Comparison of ENCODE assay signal across 8 cellular contexts in the genomic region with DNA sequence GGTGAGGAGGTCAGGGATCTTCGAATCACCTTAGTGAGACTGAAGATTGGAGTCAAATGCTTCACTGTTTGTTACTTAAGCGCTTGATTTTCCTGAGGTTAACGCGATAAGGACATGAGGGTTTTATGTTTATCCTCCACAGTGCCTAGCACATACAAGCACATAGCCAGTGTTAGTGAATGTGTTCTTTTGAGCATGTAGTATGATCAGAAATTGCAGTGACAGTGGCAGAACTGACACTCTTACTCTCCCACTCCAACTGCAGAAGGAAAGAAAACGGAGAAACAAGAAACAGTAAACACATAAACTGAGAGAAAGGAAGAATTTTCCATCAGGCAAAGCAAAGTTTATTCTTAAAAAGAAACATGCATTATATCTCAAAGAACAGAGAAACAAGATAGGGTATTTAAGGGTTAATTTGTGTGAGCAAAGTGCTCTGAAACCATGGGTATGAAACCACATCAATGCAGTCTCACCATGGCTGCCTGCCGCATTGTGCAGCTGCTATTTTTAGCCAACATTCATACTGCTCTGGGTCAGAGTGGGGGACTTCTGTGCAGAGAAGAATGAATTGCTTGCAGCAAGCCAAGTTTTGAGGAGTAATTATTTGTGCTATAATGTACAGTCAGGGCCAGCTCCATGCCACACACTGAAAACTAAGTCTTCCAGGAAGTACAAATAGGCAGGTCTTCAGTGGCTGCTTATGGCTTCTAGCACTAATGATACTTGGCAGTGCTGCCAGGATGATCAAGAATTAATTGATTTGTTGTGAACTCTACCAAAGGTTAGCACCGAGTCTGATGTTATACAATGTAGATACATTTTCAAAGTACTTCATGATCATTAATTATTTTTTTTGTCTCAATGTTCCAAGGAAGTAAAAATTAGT.
DNase-seq lines count a peak whose midpoint lies in the region; ATAC-seq and TF ChIP-seq lines count a peak whose summit lies in the region.

No MANE protein-coding gene starts in this region.

- peak; percentile 88 for DNase-seq in LHCN-M2 (ENCODE audit: low read depth)
- DNase-seq in endodermal cell: no peak
- DNase-seq in KG1 (lab: John Stamatoyannopoulos, UW): no peak
- DNase-seq in H7: no peak
- no peak for DNase-seq in foreskin keratinocyte
- no peak for DNase-seq in NCI-H1694 (lab: John Stamatoyannopoulos, UW)

- peak; percentile 97 for ATAC-seq in GM18519 (IDR thresholded peaks at IDR 0.05; ENCODE audit: low FRiP score, unreplicated experiment)
- ATAC-seq in GM21786 (IDR thresholded peaks at IDR 0.05; ENCODE audit: unreplicated experiment): peak; percentile 99
- ATAC-seq in foreskin keratinocyte: no peak

- H3K27me3 Mint-ChIP-seq in endodermal cell (ENCODE audit: insufficient read depth): no peaks in the 10 kb centered on the region

- H3K9ac ChIP-seq in endodermal cell (ENCODE audit: extremely low read depth, low read length, poor library complexity, severe bottlenecking): no peak overlapping the region

- peaks cover 32% of the 10 kb centered on the region for H3K9me3 ChIP-seq in endodermal cell (ENCODE audit: control insufficient read depth, low read length)

- peaks cover 8% of the 10 kb centered on the region for H3K4me1 Mint-ChIP-seq in endodermal cell

- H3K4me3 ChIP-seq in endodermal cell (ENCODE audit: low read length) (no peak overlapping the region), H7 (ENCODE audit: insufficient read depth, low read depth, low read length) (no peak overlapping the region)

- H3K36me3 ChIP-seq in endodermal cell (ENCODE audit: control insufficient read depth, insufficient read depth, low read length) (no peaks in the 10 kb centered on the region), H7 (replicated peaks; ENCODE audit: control insufficient read depth, insufficient read depth, low read length) (peaks cover 2% of the 10 kb centered on the region; the same call in 1 of the 2 replicates)

- no peaks in the 10 kb centered on the region for H3K27me3 ChIP-seq in endodermal cell (ENCODE audit: control insufficient read depth, insufficient read depth, low read length, poor library complexity, severe bottlenecking)
- no peaks in the 10 kb centered on the region for H3K27me3 ChIP-seq in H7 (ENCODE audit: control insufficient read depth, insufficient read depth, low read length)
- no peaks in the 10 kb centered on the region for H3K27me3 ChIP-seq in foreskin keratinocyte

- H3K4me3 Mint-ChIP-seq in endodermal cell: no peak overlapping the region

- H3K27ac Mint-ChIP-seq in endodermal cell: peak overlapping the region; percentile 8

- WGBS in endodermal cell (ENCODE audit: insufficient coverage in 1 of 2, insufficient read length in 1 of 2), 2 experiments: 44 to 93% methylated on average over 1 to 6 of the region's 7 CpGs

- H3K27ac ChIP-seq in endodermal cell (ENCODE audit: low read depth, low read length) (peak overlapping the region; percentile 59), foreskin keratinocyte (no peak overlapping the region)

- TF ChIP-seq CTCF in endodermal cell (conservative IDR thresholded peaks at IDR 0.05) (no peak), foreskin keratinocyte (conservative IDR thresholded peaks at IDR 0.05) (no peak)

- peaks cover 54% of the 10 kb centered on the region for H3K9me3 Mint-ChIP-seq in endodermal cell

- H3K36me3 Mint-ChIP-seq in endodermal cell (ENCODE audit: low read depth): peaks cover 61% of the 10 kb centered on the region

- H3K4me1 ChIP-seq in endodermal cell (ENCODE audit: control insufficient read depth, insufficient read depth, low read length) (peaks cover 5% of the 10 kb centered on the region), foreskin keratinocyte (no peaks in the 10 kb centered on the region)
